21 cellular contexts compared by ENCODE assay signal in the genomic region with DNA sequence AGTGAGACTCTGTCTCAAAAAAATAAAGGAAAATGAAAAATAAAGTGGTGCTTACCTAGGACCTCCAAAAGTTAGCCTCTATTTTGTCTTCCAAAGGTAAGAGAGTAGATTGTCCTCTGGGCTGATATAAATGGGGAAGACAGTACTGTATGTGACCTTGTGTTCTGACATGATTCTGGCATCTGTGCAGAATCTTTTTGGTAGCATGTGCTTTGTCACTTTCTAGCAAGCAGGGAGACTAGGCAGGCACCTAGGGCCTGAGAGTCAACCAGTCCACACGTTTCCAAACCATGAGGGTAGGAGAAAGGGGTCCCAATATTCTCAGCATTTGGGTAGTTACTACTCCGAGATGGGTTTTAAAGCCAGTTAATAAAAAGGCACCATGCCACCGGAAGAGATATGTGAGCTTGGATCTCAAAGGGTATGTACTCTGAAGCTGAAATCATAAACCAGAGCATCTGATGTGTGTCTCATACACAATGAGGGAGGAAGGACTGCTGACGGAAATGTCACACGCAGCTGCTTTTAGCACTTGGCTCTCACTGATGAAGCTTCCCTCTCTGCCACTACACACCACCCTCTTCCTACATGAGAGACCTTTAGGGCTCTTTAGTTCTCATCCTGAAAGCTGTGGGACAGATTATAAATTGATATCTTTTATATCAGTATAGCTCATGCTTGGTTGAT. TPM values are rescaled to one million over a fixed set of nuclear protein-coding genes. Genes with fewer than 3 reads are reported as not detected.
DNase-seq lines count a peak whose midpoint lies in the region; ATAC-seq and TF ChIP-seq lines count a peak whose summit lies in the region.
"Had no signal": no experiment of that assay in that cellular context is flagged by ENCODE, and none has a peak within 500 bp of the region (broad histone marks: within the 10 kb centered on the region; RNA-seq: fewer than 3 reads in every experiment).

No MANE protein-coding gene starts in this region.

- no peak overlapping the region for H3K56ac ChIP-seq in H9 (ENCODE audit: insufficient read length, low read depth, low read length)

- no peak overlapping the region for H3K18ac ChIP-seq in H9 (ENCODE audit: insufficient read length, low read depth, low read length)

- H3T11ph ChIP-seq in H9 (ENCODE audit: low read length): no peak overlapping the region

- no peak for DNase-seq in activated B cell treated with CpG ODN at 0.5 μM for 24 hours
- DNase-seq in left kidney (ENCODE audit: low read depth, low spot score): peak; percentile 13
- DNase-seq in Calu3: no peak
- no peak for DNase-seq in NCI-H82 treated with DMSO at 0.1 percent for 48 hours (lab: John Stamatoyannopoulos, UW; ENCODE audit: unreplicated experiment)
- no peak for DNase-seq in Kasumi-1 (lab: John Stamatoyannopoulos, UW)
- no peak for DNase-seq in H9
- DNase-seq: activated CD4-positive, alpha-beta memory T cell treated with anti-CD3 and anti-CD28 coated beads, Interleukin-2, amount 10 ng/mL, durations not matched to agents 7 days and 5 days; activated naive CD4-positive, alpha-beta T cell treated with anti-CD3 and anti-CD28 coated beads, Interleukin-2, amount 10 ng/mL, durations not matched to agents 7 days and 5 days; activated T-cell treated with anti-CD3 and anti-CD28 coated beads, Interleukin-2, amount 50 U/mL, for 1 hour; BE2C; GF-D8; NCI-H2081; NCI-H510A; SIG-M5; stimulated activated CD4-positive, alpha-beta T cell treated with anti-CD3 and anti-CD28 coated beads, Interleukin-2, amount 100 ng/mL, for 48 hours had no signal

- no peak overlapping the region for H4K91ac ChIP-seq in H9 (ENCODE audit: insufficient read length, low read depth, low read length)

- WGBS in H9 (ENCODE audit: extremely low coverage, insufficient read length, low lambda C conversion rate): no CpG with 5 or more reads among the region's 5 CpGs

- ATAC-seq in GM19372 (IDR thresholded peaks at IDR 0.05; ENCODE audit: low read depth, unreplicated experiment) (peak; percentile 54), activated B cell treated with CpG ODN at 0.5 μM for 24 hours (ENCODE audit: low read depth) (peak; percentile 60)
- peak; percentile 58 for ATAC-seq in stimulated activated memory B cell treated with anti-CD40 and anti-IgM and Interleukin-4, amounts not matched to agents 10 μg/mL and 1 μg/mL and 100 μg/mL, for 72 hours

- TF ChIP-seq CTCF in activated B cell treated with CpG ODN at 0.5 μM for 24 hours (IDR thresholded peaks at IDR 0.05): no peak
- no peak for TF ChIP-seq CTCF in Calu3 (IDR thresholded peaks at IDR 0.05; ENCODE audit: unreplicated experiment)
- no peak for TF ChIP-seq CTCF in H9 (conservative IDR thresholded peaks at IDR 0.05)

- H2BK120ac ChIP-seq in H9 (ENCODE audit: low read depth, low read length, poor library complexity, severe bottlenecking): no peak overlapping the region

- H3K14ac ChIP-seq in H9 (ENCODE audit: insufficient read depth, low read length): no peak overlapping the region

- H3K9me3 Mint-ChIP-seq in activated B cell treated with CpG ODN at 0.5 μM for 24 hours: no peaks in the 10 kb centered on the region
- no peaks in the 10 kb centered on the region for H3K9me3 Mint-ChIP-seq in stimulated activated memory B cell treated with anti-CD40 and anti-IgM and Interleukin-4, amounts not matched to agents 10 μg/mL and 1 μg/mL and 100 μg/mL, for 72 hours
- H3K9me3 Mint-ChIP-seq in Calu3 (ENCODE audit: low read depth, unreplicated experiment): no peaks in the 10 kb centered on the region
- H3K9me3 Mint-ChIP-seq in H9: no peaks in the 10 kb centered on the region
- H3K9me3 Mint-ChIP-seq: activated CD4-positive, alpha-beta memory T cell treated with anti-CD3 and anti-CD28 coated beads, Interleukin-2, amount 10 ng/mL, durations not matched to agents 7 days and 5 days; activated naive CD4-positive, alpha-beta T cell treated with anti-CD3 and anti-CD28 coated beads, Interleukin-2, amount 10 ng/mL, durations not matched to agents 7 days and 5 days; T-helper 1 cell treated with Interleukin-12 subunit alpha and Interleukin-12 subunit beta and Interleukin-4 antibody, amounts not matched to agents 30 μg/mL and 1 μg/mL, for 36 hours had no signal

- H3K23ac ChIP-seq in H9 (ENCODE audit: insufficient read length, low read depth, low read length): no peak overlapping the region

- peak overlapping the region; percentile 81 for H3K27ac Mint-ChIP-seq in activated B cell treated with CpG ODN at 0.5 μM for 24 hours
- H3K27ac Mint-ChIP-seq in stimulated activated memory B cell treated with anti-CD40 and anti-IgM and Interleukin-4, amounts not matched to agents 10 μg/mL and 1 μg/mL and 100 μg/mL, for 72 hours: peak overlapping the region; percentile 78
- no peak overlapping the region for H3K27ac Mint-ChIP-seq in Calu3 (ENCODE audit: unreplicated experiment)
- H3K27ac Mint-ChIP-seq in H9: peak overlapping the region in 1 of 3 experiments; percentile 52; a peak in 1 of 7 replicates
- H3K27ac Mint-ChIP-seq: activated CD4-positive, alpha-beta memory T cell treated with anti-CD3 and anti-CD28 coated beads, Interleukin-2, amount 10 ng/mL, durations not matched to agents 7 days and 5 days; activated naive CD4-positive, alpha-beta T cell treated with anti-CD3 and anti-CD28 coated beads, Interleukin-2, amount 10 ng/mL, durations not matched to agents 7 days and 5 days; T-helper 1 cell treated with Interleukin-12 subunit alpha and Interleukin-12 subunit beta and Interleukin-4 antibody, amounts not matched to agents 30 μg/mL and 1 μg/mL, for 36 hours had no signal

- no peaks in the 10 kb centered on the region for H4K20me1 ChIP-seq in H9 (ENCODE audit: control insufficient read depth, insufficient read depth, insufficient read length)

- H3K79me2 ChIP-seq in H9 (ENCODE audit: insufficient read depth, low read length): no peaks in the 10 kb centered on the region

- no peak overlapping the region for H4K8ac ChIP-seq in H9 (replicated peaks; ENCODE audit: insufficient read length, low read depth, low read length)

- CTCF ChIA-PET in activated B cell treated with CpG ODN at 0.5 μM for 24 hours (lab: Charles Lee): interaction anchor here (0.8 kb wide), 1 partner anchor 89 kb away, joined by 3 read pairs; no protein-coding TSS in a partner anchor
- CTCF ChIA-PET in Calu3 (lab: Charles Lee): no interaction called here

- no peaks in the 10 kb centered on the region for H3K27me3 ChIP-seq in H9 (ENCODE audit: insufficient read depth, low read length)
- H3K27me3 ChIP-seq: ascending aorta, BE2C, suprapubic skin had no signal

- H2BK15ac ChIP-seq in H9 (ENCODE audit: low read depth, low read length): no peak overlapping the region

- H2BK20ac ChIP-seq in H9 (ENCODE audit: low read depth, low read length, poor library complexity, severe bottlenecking): no peak overlapping the region

- no peak overlapping the region for H3K4ac ChIP-seq in H9 (ENCODE audit: low read depth, low read length)

- H2AFZ ChIP-seq in H9 (ENCODE audit: low read length): no peak overlapping the region

- H2AK5ac ChIP-seq in H9 (ENCODE audit: insufficient read length, low read length): no peak overlapping the region

- H3K79me1 ChIP-seq in H9 (ENCODE audit: insufficient read depth, low read depth, low read length, poor library complexity, severe bottlenecking): no peaks in the 10 kb centered on the region

- H4K5ac ChIP-seq in H9 (ENCODE audit: insufficient read length, low read depth, low read length): no peak overlapping the region

- no peak overlapping the region for H2BK5ac ChIP-seq in H9 (ENCODE audit: insufficient read length, low read length)

- intact Hi-C loops in activated B cell treated with CpG ODN at 0.5 μM for 24 hours (cut with micrococcal nuclease): no loop called here
- intact Hi-C loops in Calu3 (cut with micrococcal nuclease; ENCODE audit: unreplicated experiment): no loop called here

- no peaks in the 10 kb centered on the region for H3K9me3 ChIP-seq in H9 (ENCODE audit: control insufficient read depth, low read depth, low read length)
- H3K9me3 ChIP-seq: ascending aorta, BE2C, suprapubic skin had no signal

- H3K4me1 Mint-ChIP-seq in activated B cell treated with CpG ODN at 0.5 μM for 24 hours (peaks cover 21% of the 10 kb centered on the region), Calu3 (ENCODE audit: low read depth, unreplicated experiment) (no peaks in the 10 kb centered on the region), H9 (peaks cover 0 to 6% of the 10 kb centered on the region in 2 experiments; a peak in 1 of 4 replicates)
- peaks cover 20% of the 10 kb centered on the region for H3K4me1 Mint-ChIP-seq in stimulated activated memory B cell treated with anti-CD40 and anti-IgM and Interleukin-4, amounts not matched to agents 10 μg/mL and 1 μg/mL and 100 μg/mL, for 72 hours
- H3K4me1 Mint-ChIP-seq: activated CD4-positive, alpha-beta memory T cell treated with anti-CD3 and anti-CD28 coated beads, Interleukin-2, amount 10 ng/mL, durations not matched to agents 7 days and 5 days; activated naive CD4-positive, alpha-beta T cell treated with anti-CD3 and anti-CD28 coated beads, Interleukin-2, amount 10 ng/mL, durations not matched to agents 7 days and 5 days had no signal

- no peaks in the 10 kb centered on the region for H3K27me3 Mint-ChIP-seq in activated B cell treated with CpG ODN at 0.5 μM for 24 hours
- no peaks in the 10 kb centered on the region for H3K27me3 Mint-ChIP-seq in stimulated activated memory B cell treated with anti-CD40 and anti-IgM and Interleukin-4, amounts not matched to agents 10 μg/mL and 1 μg/mL and 100 μg/mL, for 72 hours
- no peaks in the 10 kb centered on the region for H3K27me3 Mint-ChIP-seq in Calu3 (ENCODE audit: unreplicated experiment)
- no peaks in the 10 kb centered on the region for H3K27me3 Mint-ChIP-seq in H9 (ENCODE audit: low read depth)
- H3K27me3 Mint-ChIP-seq: activated CD4-positive, alpha-beta memory T cell treated with anti-CD3 and anti-CD28 coated beads, Interleukin-2, amount 10 ng/mL, durations not matched to agents 7 days and 5 days; activated naive CD4-positive, alpha-beta T cell treated with anti-CD3 and anti-CD28 coated beads, Interleukin-2, amount 10 ng/mL, durations not matched to agents 7 days and 5 days had no signal

- POLR2A ChIA-PET in activated B cell treated with CpG ODN at 0.5 μM for 24 hours (lab: Charles Lee): interaction anchor here (1.1 kb wide), 1 partner anchor 27 kb away, joined by 3 read pairs; a partner anchor contains a TSS

- no TSS peak for BruUV-seq in Calu3 (replicated peaks; lab: Mats Ljungman, UMichigan)

- H3K9ac ChIP-seq in H9 (ENCODE audit: extremely low read depth, insufficient read length, low read length): no peak overlapping the region

- no peak overlapping the region for H3K27ac ChIP-seq in H9 (ENCODE audit: insufficient read length, low read depth, low read length)
- H3K27ac ChIP-seq: ascending aorta, HL-60, suprapubic skin had no signal

- no peak overlapping the region for H2BK12ac ChIP-seq in H9 (ENCODE audit: insufficient read length, low read depth, low read length)

- H3K4me1 ChIP-seq in H9 (ENCODE audit: insufficient read depth, low read length): 0 out of 2 replicates have a peak, but pooled peaks cover 4% of the 10 kb centered on the region
- H3K4me1 ChIP-seq: BE2C, suprapubic skin had no signal

- H3K4me3 Mint-ChIP-seq in activated B cell treated with CpG ODN at 0.5 μM for 24 hours (peak overlapping the region; percentile 66), Calu3 (ENCODE audit: low read depth, unreplicated experiment) (no peak overlapping the region), H9 (no peak overlapping the region)
- H3K4me3 Mint-ChIP-seq in stimulated activated memory B cell treated with anti-CD40 and anti-IgM and Interleukin-4, amounts not matched to agents 10 μg/mL and 1 μg/mL and 100 μg/mL, for 72 hours: no peak overlapping the region
- H3K4me3 Mint-ChIP-seq: activated CD4-positive, alpha-beta memory T cell treated with anti-CD3 and anti-CD28 coated beads, Interleukin-2, amount 10 ng/mL, durations not matched to agents 7 days and 5 days; activated naive CD4-positive, alpha-beta T cell treated with anti-CD3 and anti-CD28 coated beads, Interleukin-2, amount 10 ng/mL, durations not matched to agents 7 days and 5 days; T-helper 1 cell treated with Interleukin-12 subunit alpha and Interleukin-12 subunit beta and Interleukin-4 antibody, amounts not matched to agents 30 μg/mL and 1 μg/mL, for 36 hours had no signal

- no peaks in the 10 kb centered on the region for H3K36me3 Mint-ChIP-seq in activated B cell treated with CpG ODN at 0.5 μM for 24 hours (ENCODE audit: low read depth)
- H3K36me3 Mint-ChIP-seq in stimulated activated memory B cell treated with anti-CD40 and anti-IgM and Interleukin-4, amounts not matched to agents 10 μg/mL and 1 μg/mL and 100 μg/mL, for 72 hours: peaks cover 4% of the 10 kb centered on the region
- H3K36me3 Mint-ChIP-seq in Calu3 (ENCODE audit: insufficient read depth, unreplicated experiment): no peaks in the 10 kb centered on the region
- H3K36me3 Mint-ChIP-seq in H9 (ENCODE audit: insufficient read depth in 1 of 3, low read depth in 3 of 3): no peaks in the 10 kb centered on the region

- H3K23me2 ChIP-seq in H9 (ENCODE audit: insufficient read length, low read depth, low read length, poor library complexity, severe bottlenecking): no peaks in the 10 kb centered on the region

- H3K4me2 ChIP-seq in H9 (ENCODE audit: insufficient read depth, insufficient read length, low read length): no peak overlapping the region

RNA-seq across cellular contexts. Expression of a gene that starts 27.0 kb away (rescaled TPM):
- total RNA-seq in activated B cell treated with CpG ODN at 0.5 μM for 24 hours (17.8 and 17.9 TPM in 2 replicates), Calu3 (2022) (59.2 and 60.3 TPM in 2 replicates), H9 (2021) (379 and 381 TPM in 2 replicates)
